1 cellular context compared by ENCODE assay signal in the genomic region with DNA sequence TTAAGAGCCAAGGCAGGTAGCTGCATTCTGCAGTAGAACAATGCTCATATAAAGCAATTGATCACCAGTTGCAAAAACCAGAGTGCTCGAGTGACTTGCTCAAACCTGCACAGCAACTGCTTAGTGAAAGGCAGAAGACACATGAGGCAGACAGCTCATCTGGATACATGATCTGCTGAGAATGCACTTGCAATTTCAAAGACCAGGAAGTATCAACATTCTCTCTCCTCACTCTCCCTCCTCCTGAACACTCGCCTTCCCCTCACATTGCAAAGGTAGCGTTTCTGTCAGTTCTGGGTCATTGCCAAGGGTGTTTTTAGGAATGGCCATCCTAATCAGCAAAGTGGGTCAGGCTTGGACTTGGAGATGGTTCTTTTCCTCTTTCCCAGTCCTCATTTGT.
TF ChIP-seq lines count a peak whose summit lies in the region.

No MANE protein-coding gene starts in this region.

TF ChIP-seq in GM23338, 12 proteins besides CTCF, POLR2A, EP300 and RAD21:
- TF ChIP-seq ZNF462 (CRISPR knock-in tag; IDR thresholded peaks at IDR 0.05) (no peak), ETS1 (IDR thresholded peaks at IDR 0.05) (no peak), JUNB (IDR thresholded peaks at IDR 0.05; ENCODE audit: unreplicated experiment) (no peak), ZNF331 (CRISPR knock-in tag; IDR thresholded peaks at IDR 0.05; ENCODE audit: low read depth) (no peak), POLR2AphosphoS5 (IDR thresholded peaks at IDR 0.05; ENCODE audit: low read depth) (no peak), EZH2phosphoT487 (IDR thresholded peaks at IDR 0.05; ENCODE audit: unreplicated experiment) (no peak), NANOG (IDR thresholded peaks at IDR 0.05; ENCODE audit: borderline replicate concordance) (no peak), ZNF114 (CRISPR knock-in tag; IDR thresholded peaks at IDR 0.05) (no peak), EZH2 (IDR thresholded peaks at IDR 0.05; ENCODE audit: low read depth, unreplicated experiment) (no peak), STAT1 (IDR thresholded peaks at IDR 0.05; ENCODE audit: unreplicated experiment) (no peak), CREB1 (CRISPR knock-in tag; IDR thresholded peaks at IDR 0.05; ENCODE audit: low read depth) (no peak)
- TF ChIP-seq, protein P1, sequence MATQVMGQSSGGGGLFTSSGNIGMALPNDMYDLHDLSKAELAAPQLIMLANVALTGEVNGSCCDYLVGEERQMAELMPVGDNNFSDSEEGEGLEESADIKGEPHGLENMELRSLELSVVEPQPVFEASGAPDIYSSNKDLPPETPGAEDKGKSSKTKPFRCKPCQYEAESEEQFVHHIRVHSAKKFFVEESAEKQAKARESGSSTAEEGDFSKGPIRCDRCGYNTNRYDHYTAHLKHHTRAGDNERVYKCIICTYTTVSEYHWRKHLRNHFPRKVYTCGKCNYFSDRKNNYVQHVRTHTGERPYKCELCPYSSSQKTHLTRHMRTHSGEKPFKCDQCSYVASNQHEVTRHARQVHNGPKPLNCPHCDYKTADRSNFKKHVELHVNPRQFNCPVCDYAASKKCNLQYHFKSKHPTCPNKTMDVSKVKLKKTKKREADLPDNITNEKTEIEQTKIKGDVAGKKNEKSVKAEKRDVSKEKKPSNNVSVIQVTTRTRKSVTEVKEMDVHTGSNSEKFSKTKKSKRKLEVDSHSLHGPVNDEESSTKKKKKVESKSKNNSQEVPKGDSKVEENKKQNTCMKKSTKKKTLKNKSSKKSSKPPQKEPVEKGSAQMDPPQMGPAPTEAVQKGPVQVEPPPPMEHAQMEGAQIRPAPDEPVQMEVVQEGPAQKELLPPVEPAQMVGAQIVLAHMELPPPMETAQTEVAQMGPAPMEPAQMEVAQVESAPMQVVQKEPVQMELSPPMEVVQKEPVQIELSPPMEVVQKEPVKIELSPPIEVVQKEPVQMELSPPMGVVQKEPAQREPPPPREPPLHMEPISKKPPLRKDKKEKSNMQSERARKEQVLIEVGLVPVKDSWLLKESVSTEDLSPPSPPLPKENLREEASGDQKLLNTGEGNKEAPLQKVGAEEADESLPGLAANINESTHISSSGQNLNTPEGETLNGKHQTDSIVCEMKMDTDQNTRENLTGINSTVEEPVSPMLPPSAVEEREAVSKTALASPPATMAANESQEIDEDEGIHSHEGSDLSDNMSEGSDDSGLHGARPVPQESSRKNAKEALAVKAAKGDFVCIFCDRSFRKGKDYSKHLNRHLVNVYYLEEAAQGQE (IDR thresholded peaks at IDR 0.05; ENCODE audit: unreplicated experiment), result no peak
TF ChIP-seq in GM23338: peak in this region for 0.
